ENCODE assay signal across 1 cellular context in genomic region chr10:62911210-62911963, GRCh38.
TF ChIP-seq lines count a peak whose summit lies in the region.

No MANE protein-coding gene starts in this region.

TF ChIP-seq in IMR-90, 13 proteins besides CTCF, POLR2A, EP300 and RAD21 (continued from another document):
- TF ChIP-seq RFX5 (IDR thresholded peaks at IDR 0.05; ENCODE audit: low read depth, low read length) (no peak), RCOR1 (IDR thresholded peaks at IDR 0.05; ENCODE audit: insufficient replicate concordance, low read length) (no peak), CHD1 (IDR thresholded peaks at IDR 0.05; ENCODE audit: low read depth, low read length) (no peak), MAFK (IDR thresholded peaks at IDR 0.05; ENCODE audit: low read depth, low read length) (no peak)
